Comparison of ENCODE assay signal across 8 cellular contexts in the genomic region with DNA sequence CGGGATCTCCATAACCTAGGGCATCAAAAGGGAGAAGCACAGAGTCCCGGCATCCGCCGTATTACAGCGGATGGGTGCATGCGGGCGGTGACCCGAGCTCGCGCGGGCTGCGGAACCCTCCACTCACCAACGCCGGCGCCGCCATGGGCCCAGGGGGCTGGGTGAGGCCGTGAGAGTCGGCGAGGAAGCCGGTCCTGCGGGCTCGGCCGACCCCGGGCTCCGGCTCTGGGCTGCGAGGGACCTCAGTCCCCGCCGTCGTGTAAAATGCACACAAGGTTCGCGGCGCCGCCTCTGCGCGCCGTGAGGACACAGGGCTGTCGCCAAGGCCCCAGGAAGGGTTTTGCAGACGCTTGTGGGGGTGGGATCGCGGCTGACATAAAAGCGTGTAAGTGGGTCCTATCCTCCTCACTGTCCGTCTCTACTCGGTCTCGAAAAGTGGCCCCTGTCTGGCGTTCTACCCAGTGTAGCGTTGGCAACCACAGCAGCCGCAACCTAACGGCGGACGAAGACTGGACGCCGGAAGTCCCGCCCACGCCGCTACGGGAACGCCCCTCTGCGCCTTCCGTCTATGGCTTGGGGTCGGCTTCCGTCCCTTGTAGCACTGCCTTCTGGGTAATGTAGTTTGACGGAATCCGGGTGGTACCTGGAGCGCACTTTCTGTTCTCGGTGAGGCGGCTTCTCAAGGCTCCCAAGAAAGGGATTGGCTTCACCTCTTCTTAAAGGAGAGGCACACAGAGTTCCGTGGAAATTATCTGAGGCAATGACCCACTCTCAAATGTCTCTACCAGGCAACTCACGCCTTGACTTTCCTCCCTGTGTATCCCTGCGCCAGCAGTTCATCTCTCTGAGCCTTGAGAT. TPM values are rescaled to one million over a fixed set of nuclear protein-coding genes. Genes with fewer than 3 reads are reported as not detected.
DNase-seq lines count a peak whose midpoint lies in the region; ATAC-seq and TF ChIP-seq lines count a peak whose summit lies in the region.

Gene ZNF599, minus strand, starts transcription at position 519 of the 858 bp plus-strand sequence. Its CDS starts 374 bp downstream, at position 145.

- ATAC-seq in GM18909 (IDR thresholded peaks at IDR 0.05; ENCODE audit: poor library complexity, unreplicated experiment), result peak; percentile 95
- ATAC-seq in HG03159 (IDR thresholded peaks at IDR 0.05; ENCODE audit: unreplicated experiment), result peak; percentile 99

- DNase-seq in AG09319 (ENCODE audit: extremely low read depth, low read depth) (peak; percentile 43), NCI-H226 (peak; percentile 82), dorsolateral prefrontal cortex (peak; percentile 77 to 94 (median 82))
- DNase-seq in activated CD4-positive, alpha-beta T cell treated with anti-CD3 and anti-CD28 coated beads, Interleukin-2, amount 50 U/mL, for 1 hour, result peak; percentile 87
- peak; percentile 91 for DNase-seq in stimulated activated CD4-positive, alpha-beta T cell treated with anti-CD3 and anti-CD28 coated beads, Interleukin-4, amount 100 ng/mL, for 1 hour

- peak in 1 of 2 donors; percentile 40 for TF ChIP-seq RAD21 in liver (IDR thresholded peaks at IDR 0.05)

- peaks cover 6 to 24% (median 21%) of the 10 kb centered on the region in 4 donors for H3K36me3 ChIP-seq in liver (ENCODE audit: control insufficient read depth in 4 of 4, insufficient read depth in 3 of 4, low read depth in 1 of 4, low read length in 3 of 4)

- intact Hi-C loops in dorsolateral prefrontal cortex (cut with DNase I), result loop anchor here (1.0 to 5.0 kb wide), 3 partner anchors 39 to 96 kb away; partner anchors contain the start of genes ZNF181 (in 2 of the 2), SCGB2B2 (in 1 of the 2) and ZNF302 (in 1 of the 2)

- peaks cover 0 to 16% (median 0%) of the 10 kb centered on the region in 45 donors for H3K27me3 ChIP-seq in dorsolateral prefrontal cortex
- H3K27me3 ChIP-seq in liver (ENCODE audit: control insufficient read depth in 4 of 4, insufficient read depth in 4 of 4, low read length in 3 of 4), result no peaks in the 10 kb centered on the region

- 3% methylated on average over 69 of the region's 69 CpGs for WGBS in liver

- peak within 1 kb of the TSS; percentile 50 to 53 for H3K9ac ChIP-seq in liver (ENCODE audit: low read depth in 1 of 2, low read length in 2 of 2)

- H3K4me3 ChIP-seq in dorsolateral prefrontal cortex (peak within 1 kb of the TSS; percentile 62 to 97 (median 86)), liver (ENCODE audit: low read depth in 1 of 3, low read length in 3 of 3) (peak within 1 kb of the TSS; percentile 75 to 85 (median 84))

- peak within 1 kb of the TSS in 40 of 59 donors; percentile 15 to 84 (median 61) for H3K27ac ChIP-seq in dorsolateral prefrontal cortex
- peak within 1 kb of the TSS; percentile 30 to 68 for H3K27ac ChIP-seq in liver (ENCODE audit: low read depth in 1 of 2, low read length in 2 of 2)

- H3K9me3 ChIP-seq in liver (ENCODE audit: control insufficient read depth in 4 of 4, low read length in 3 of 4), result peaks cover 3 to 31% (median 20%) of the 10 kb centered on the region in 4 donors

- peaks cover 0 to 15% (median 6%) of the 10 kb centered on the region in 4 donors for H3K4me1 ChIP-seq in liver (ENCODE audit: control insufficient read depth in 4 of 4, insufficient read depth in 4 of 4, low read length in 3 of 4)

- TF ChIP-seq CTCF in AG09319 (IDR thresholded peaks at IDR 0.05; ENCODE audit: low read depth, low read length) (no peak), dorsolateral prefrontal cortex (IDR thresholded peaks at IDR 0.05 in 54 of 56, conservative IDR thresholded peaks at IDR 0.05 in 2 of 56; ENCODE audit: low read depth in 1 of 56, partially characterized antibody in 56 of 56) (peak in 26 of 56 donors; percentile 12 to 62 (median 28)), liver (IDR thresholded peaks at IDR 0.05; ENCODE audit: low read depth, low read length, missing input control) (no peak)

TF ChIP-seq in liver, 16 proteins besides CTCF, POLR2A, EP300 and RAD21:
- no peak for TF ChIP-seq FOXA1 (IDR thresholded peaks at IDR 0.05)
- peak; percentile 71 for TF ChIP-seq SP1 (IDR thresholded peaks at IDR 0.05)
- TF ChIP-seq REST (IDR thresholded peaks at IDR 0.05), result peak; percentile 30
- no peak for TF ChIP-seq NR2F2 (IDR thresholded peaks at IDR 0.05)
- TF ChIP-seq RXRA (IDR thresholded peaks at IDR 0.05), result peak; percentile 38 to 40
- TF ChIP-seq, protein P1, sequence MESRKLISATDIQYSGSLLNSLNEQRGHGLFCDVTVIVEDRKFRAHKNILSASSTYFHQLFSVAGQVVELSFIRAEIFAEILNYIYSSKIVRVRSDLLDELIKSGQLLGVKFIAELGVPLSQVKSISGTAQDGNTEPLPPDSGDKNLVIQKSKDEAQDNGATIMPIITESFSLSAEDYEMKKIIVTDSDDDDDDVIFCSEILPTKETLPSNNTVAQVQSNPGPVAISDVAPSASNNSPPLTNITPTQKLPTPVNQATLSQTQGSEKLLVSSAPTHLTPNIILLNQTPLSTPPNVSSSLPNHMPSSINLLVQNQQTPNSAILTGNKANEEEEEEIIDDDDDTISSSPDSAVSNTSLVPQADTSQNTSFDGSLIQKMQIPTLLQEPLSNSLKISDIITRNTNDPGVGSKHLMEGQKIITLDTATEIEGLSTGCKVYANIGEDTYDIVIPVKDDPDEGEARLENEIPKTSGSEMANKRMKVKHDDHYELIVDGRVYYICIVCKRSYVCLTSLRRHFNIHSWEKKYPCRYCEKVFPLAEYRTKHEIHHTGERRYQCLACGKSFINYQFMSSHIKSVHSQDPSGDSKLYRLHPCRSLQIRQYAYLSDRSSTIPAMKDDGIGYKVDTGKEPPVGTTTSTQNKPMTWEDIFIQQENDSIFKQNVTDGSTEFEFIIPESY (IDR thresholded peaks at IDR 0.05), result peak; percentile 92
- no peak for TF ChIP-seq JUND (IDR thresholded peaks at IDR 0.05)
- TF ChIP-seq HNF4A (conservative IDR thresholded peaks at IDR 0.05), result peak in 1 of 2 donors; percentile 41
- TF ChIP-seq TAF1 (conservative IDR thresholded peaks at IDR 0.05), result no peak
- peak; percentile 84 for TF ChIP-seq YY1 (IDR thresholded peaks at IDR 0.05)
- no peak for TF ChIP-seq ATF3 (IDR thresholded peaks at IDR 0.05)
- no peak for TF ChIP-seq HNF4G (IDR thresholded peaks at IDR 0.05)
- TF ChIP-seq GABPA (IDR thresholded peaks at IDR 0.05 in 1 of 2, conservative IDR thresholded peaks at IDR 0.05 in 1 of 2), result peak; percentile 88 to 98
- TF ChIP-seq, protein P2, sequence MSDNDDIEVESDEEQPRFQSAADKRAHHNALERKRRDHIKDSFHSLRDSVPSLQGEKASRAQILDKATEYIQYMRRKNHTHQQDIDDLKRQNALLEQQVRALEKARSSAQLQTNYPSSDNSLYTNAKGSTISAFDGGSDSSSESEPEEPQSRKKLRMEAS (IDR thresholded peaks at IDR 0.05), result peak; percentile 58
- no peak for TF ChIP-seq FOXA2 (IDR thresholded peaks at IDR 0.05)
- TF ChIP-seq EGR1 (IDR thresholded peaks at IDR 0.05; ENCODE audit: low read depth in 2 of 2), result peak; percentile 86 to 92

RNA-seq across cellular contexts. Expression of gene ZNF599, which starts in this region (rescaled TPM):
- total RNA-seq in dorsolateral prefrontal cortex (10 to 100 TPM in 1 of 120 experiments, 1 to 10 TPM in 119; 2.2 to 10.1 (median 5.5) TPM), liver (1 to 10 TPM; 2.1 to 2.6 TPM)
- 1 to 10 TPM; 1.5 to 2.1 TPM for polyA plus RNA-seq in liver

Comparison
In these comparisons a context has a peak if more than half of its experiments do, and no peak if none do; other contexts are left out.
1. Peak in every context shown above with its lines: DNase-seq, ATAC-seq, H3K4me3 ChIP-seq and H3K27ac ChIP-seq.